Comparison of ENCODE assay signal across 8 cellular contexts in genomic region chr17:28494445-28495188, GRCh38. TPM values are rescaled to one million over a fixed set of nuclear protein-coding genes. Genes with fewer than 3 reads are reported as not detected.
DNase-seq lines count a peak whose midpoint lies in the region; ATAC-seq and TF ChIP-seq lines count a peak whose summit lies in the region.

No MANE protein-coding gene starts in this region.

- peaks cover 4% of the 10 kb centered on the region for H3K27me3 ChIP-seq in smooth muscle cell (ENCODE audit: low read depth)

- H3F3A ChIP-seq in smooth muscle cell (ENCODE audit: low read depth): no peaks in the 10 kb centered on the region

- TF ChIP-seq CTCF in AG04449 (IDR thresholded peaks at IDR 0.05; ENCODE audit: insufficient read depth, low read length, missing control alignments): peak; percentile 97
- TF ChIP-seq CTCF in smooth muscle cell (IDR thresholded peaks at IDR 0.05; ENCODE audit: borderline replicate concordance, insufficient read depth, poor library complexity, severe bottlenecking): peak; percentile 91

- ATAC-seq in GM18502 (IDR thresholded peaks at IDR 0.05; ENCODE audit: poor library complexity, unreplicated experiment): peak; percentile 52
- no peak for ATAC-seq in HG03457 (IDR thresholded peaks at IDR 0.05; ENCODE audit: unreplicated experiment)

- H3K4me2 ChIP-seq in smooth muscle cell: no peak overlapping the region

- CTCF ChIA-PET in AG04449 (lab: Yijun Ruan, JAX): interaction anchor here (0.9 to 16.3 kb wide), 26 partner anchors 10 to 123 kb away, joined by 3 to 258 read pairs (median 4); partner anchors contain the start of genes FOXN1, SLC13A2 and SPAG5

- no peaks in the 10 kb centered on the region for H3K36me3 ChIP-seq in smooth muscle cell (ENCODE audit: low read depth)

- H4K20me1 ChIP-seq in smooth muscle cell (ENCODE audit: low read depth): no peaks in the 10 kb centered on the region

- no peaks in the 10 kb centered on the region for H3K4me1 ChIP-seq in smooth muscle cell (ENCODE audit: low read depth)

- POLR2A ChIA-PET in AG04449 (lab: Yijun Ruan, JAX): no interaction called here

- H3K79me2 ChIP-seq in smooth muscle cell (ENCODE audit: low read depth): no peaks in the 10 kb centered on the region

- H3K4me3 ChIP-seq in AG04449 (ENCODE audit: low read depth, low read length): no peak overlapping the region
- no peak overlapping the region for H3K4me3 ChIP-seq in smooth muscle cell

- 54% methylated on average over 15 of the region's 15 CpGs for WGBS in smooth muscle cell (ENCODE audit: low lambda C conversion rate)

- no peak overlapping the region for H2AFZ ChIP-seq in smooth muscle cell (ENCODE audit: low read depth)

- H3K27ac ChIP-seq in smooth muscle cell (ENCODE audit: low read depth): no peak overlapping the region

- H3K9ac ChIP-seq in smooth muscle cell (ENCODE audit: low read depth): no peak overlapping the region

- H3K9me3 ChIP-seq in smooth muscle cell (replicated peaks; ENCODE audit: low read depth): no peaks in the 10 kb centered on the region

- DNase-seq in AG04449 (ENCODE audit: low read depth, low spot score) (no peak), NCI-H1092 treated with DMSO at 0.1 percent for 48 hours (lab: John Stamatoyannopoulos, UW) (peak; percentile 61), T-helper 2 cell (peak; percentile 37 to 70 (median 67)), anterior cingulate cortex (lab: John Stamatoyannopoulos, UW) (peak in 53 of 58 donors; percentile 4 to 82 (median 43)), hepatic stellate cell (ENCODE audit: low spot score) (peak; percentile 94), smooth muscle cell (lab: John Stamatoyannopoulos, UW; ENCODE audit: unreplicated experiment) (peak; percentile 55)

RNA-seq across cellular contexts. Expression of gene FOXN1, which starts 11.5 kb away (rescaled TPM):
- 0.36 TPM in 1 of 2 replicates, not detected in the other for total RNA-seq in smooth muscle cell
- not detected in 2 replicates for polyA plus RNA-seq in smooth muscle cell

RNA-seq across cellular contexts. Expression of gene SLC13A2, which starts 21.2 kb away (rescaled TPM):
- total RNA-seq in smooth muscle cell: not detected in 2 replicates
- not detected in 2 replicates for polyA plus RNA-seq in smooth muscle cell

RNA-seq across cellular contexts. Expression of gene UNC119, which starts 57.8 kb away (rescaled TPM):
- 46.9 and 48.3 TPM in 2 replicates for total RNA-seq in smooth muscle cell
- polyA plus RNA-seq in smooth muscle cell: 35.9 and 40.2 TPM in 2 replicates
